21 cellular contexts compared by ENCODE assay signal in genomic region chr5:61882901-61883500, GRCh38.
DNase-seq lines count a peak whose midpoint lies in the region; TF ChIP-seq lines count a peak whose summit lies in the region.
"Had no signal": no experiment of that assay in that cellular context is flagged by ENCODE, and none has a peak within 500 bp of the region (broad histone marks: within the 10 kb centered on the region; RNA-seq: fewer than 3 reads in every experiment).

No MANE protein-coding gene starts in this region.

- TF ChIP-seq POLR2A in ovary (IDR thresholded peaks at IDR 0.05) = no peak

- H3K4me3 ChIP-seq in ovary = no peak overlapping the region
- H3K4me3 ChIP-seq: A549; BLaER1 treated with 17β-estradiol and CSF1 and Interleukin-3, amounts not matched to agents 10 nM and 100 nM; GM12878 had no signal

- no peaks in the 10 kb centered on the region for H3K36me3 Mint-ChIP-seq in activated CD4-positive, alpha-beta T cell treated with anti-CD3 and anti-CD28 coated beads, Interleukin-2, amount 10 ng/mL, durations not matched to agents 24 days and 14 days (ENCODE audit: low read depth)
- H3K36me3 Mint-ChIP-seq: CD8-positive, alpha-beta T cell had no signal

- H3K9me3 Mint-ChIP-seq in activated CD4-positive, alpha-beta T cell treated with anti-CD3 and anti-CD28 coated beads, Interleukin-2, amount 10 ng/mL, durations not matched to agents 24 days and 14 days = no peaks in the 10 kb centered on the region
- H3K9me3 Mint-ChIP-seq: CD8-positive, alpha-beta T cell had no signal

- no peaks in the 10 kb centered on the region for H3K4me1 Mint-ChIP-seq in activated CD4-positive, alpha-beta T cell treated with anti-CD3 and anti-CD28 coated beads, Interleukin-2, amount 10 ng/mL, durations not matched to agents 24 days and 14 days
- H3K4me1 Mint-ChIP-seq: B cell had no signal

- intact Hi-C loops in activated CD4-positive, alpha-beta T cell treated with anti-CD3 and anti-CD28 coated beads, Interleukin-2, amount 10 ng/mL, durations not matched to agents 24 days and 14 days (cut with micrococcal nuclease) = no loop called here
- intact Hi-C loops in head of caudate nucleus (cut with DNase I) = no loop called here
- intact Hi-C loops in ovary (cut with DNase I) = no loop called here

- no peak for TF ChIP-seq CTCF in ovary (IDR thresholded peaks at IDR 0.05)

- TF ChIP-seq EP300 in ovary (IDR thresholded peaks at IDR 0.05) = no peak

- WGBS in ovary, 3 donors = 80 to 86% (median 81%) methylated on average over 9 of the region's 9 CpGs

- H3K27me3 ChIP-seq in ovary = no peaks in the 10 kb centered on the region
- H3K27me3 ChIP-seq: BLaER1 treated with 17β-estradiol and CSF1 and Interleukin-3, amounts not matched to agents 10 nM and 100 nM had no signal

- H3K27ac Mint-ChIP-seq in activated CD4-positive, alpha-beta T cell treated with anti-CD3 and anti-CD28 coated beads, Interleukin-2, amount 10 ng/mL, durations not matched to agents 24 days and 14 days = no peak overlapping the region
- H3K27ac Mint-ChIP-seq: B cell; CD4-positive, alpha-beta T cell; CD8-positive, alpha-beta T cell had no signal

- DNase-seq in activated CD4-positive, alpha-beta T cell treated with anti-CD3 and anti-CD28 coated beads, Interleukin-2, amount 10 ng/mL, durations not matched to agents 24 days and 14 days = peak; percentile 22
- no peak for DNase-seq in activated CD4-positive, alpha-beta T cell treated with anti-CD3 and anti-CD28 coated beads for 4 hours
- peak in 27 of 42 donors; percentile 4 to 63 (median 20) for DNase-seq in head of caudate nucleus
- DNase-seq in putamen (ENCODE audit: low spot score) = peak; percentile 56
- no peak for DNase-seq in stimulated activated CD4-positive, alpha-beta T cell treated with anti-CD3 and anti-CD28 coated beads, Interleukin-2, amount 100 ng/mL, for 48 hours
- DNase-seq in ovary = no peak
- DNase-seq: AML-193; Caco-2; Calu3; CD4-positive, alpha-beta T cell; CD8-positive, alpha-beta T cell; DMS79; DND-41; EL; GDM1 had no signal

- H3K27ac ChIP-seq in ovary = no peak overlapping the region
- H3K27ac ChIP-seq: 22Rv1; A549; BLaER1 treated with 17β-estradiol and CSF1 and Interleukin-3, amounts not matched to agents 10 nM and 100 nM; C4-2B had no signal

- H3K4me1 ChIP-seq in ovary (ENCODE audit: insufficient read depth) = no peaks in the 10 kb centered on the region
- H3K4me1 ChIP-seq: A549; BLaER1 treated with 17β-estradiol and CSF1 and Interleukin-3, amounts not matched to agents 10 nM and 100 nM; Caco-2 had no signal

- peaks cover 2% of the 10 kb centered on the region for H3K27me3 Mint-ChIP-seq in activated CD4-positive, alpha-beta T cell treated with anti-CD3 and anti-CD28 coated beads, Interleukin-2, amount 10 ng/mL, durations not matched to agents 24 days and 14 days
- H3K27me3 Mint-ChIP-seq: B cell had no signal

- no peak overlapping the region for H3K4me3 Mint-ChIP-seq in activated CD4-positive, alpha-beta T cell treated with anti-CD3 and anti-CD28 coated beads, Interleukin-2, amount 10 ng/mL, durations not matched to agents 24 days and 14 days
- H3K4me3 Mint-ChIP-seq: B cell; CD4-positive, alpha-beta T cell; CD8-positive, alpha-beta T cell had no signal

- no peaks in the 10 kb centered on the region for H3K9me3 ChIP-seq in ovary
- H3K9me3 ChIP-seq: A549; BLaER1 treated with 17β-estradiol and CSF1 and Interleukin-3, amounts not matched to agents 10 nM and 100 nM; Caco-2 had no signal

- H3K36me3 ChIP-seq in ovary = no peaks in the 10 kb centered on the region
- H3K36me3 ChIP-seq: BLaER1 treated with 17β-estradiol and CSF1 and Interleukin-3, amounts not matched to agents 10 nM and 100 nM had no signal

Comparison
In these comparisons a context has a peak if more than half of its experiments do, and no peak if none do; other contexts are left out.
1. DNase-seq: peak in activated CD4-positive, alpha-beta T cell treated with anti-CD3 and anti-CD28 coated beads, Interleukin-2, amount 10 ng/mL, durations not matched to agents 24 days and 14 days (single experiment), head of caudate nucleus (27 of 42) and putamen (single experiment); none in activated CD4-positive, alpha-beta T cell treated with anti-CD3 and anti-CD28 coated beads for 4 hours (0 of 2), stimulated activated CD4-positive, alpha-beta T cell treated with anti-CD3 and anti-CD28 coated beads, Interleukin-2, amount 100 ng/mL, for 48 hours (0 of 2) and ovary (0 of 5).